ENCODE assay signal across 1 cellular context in the genomic region with DNA sequence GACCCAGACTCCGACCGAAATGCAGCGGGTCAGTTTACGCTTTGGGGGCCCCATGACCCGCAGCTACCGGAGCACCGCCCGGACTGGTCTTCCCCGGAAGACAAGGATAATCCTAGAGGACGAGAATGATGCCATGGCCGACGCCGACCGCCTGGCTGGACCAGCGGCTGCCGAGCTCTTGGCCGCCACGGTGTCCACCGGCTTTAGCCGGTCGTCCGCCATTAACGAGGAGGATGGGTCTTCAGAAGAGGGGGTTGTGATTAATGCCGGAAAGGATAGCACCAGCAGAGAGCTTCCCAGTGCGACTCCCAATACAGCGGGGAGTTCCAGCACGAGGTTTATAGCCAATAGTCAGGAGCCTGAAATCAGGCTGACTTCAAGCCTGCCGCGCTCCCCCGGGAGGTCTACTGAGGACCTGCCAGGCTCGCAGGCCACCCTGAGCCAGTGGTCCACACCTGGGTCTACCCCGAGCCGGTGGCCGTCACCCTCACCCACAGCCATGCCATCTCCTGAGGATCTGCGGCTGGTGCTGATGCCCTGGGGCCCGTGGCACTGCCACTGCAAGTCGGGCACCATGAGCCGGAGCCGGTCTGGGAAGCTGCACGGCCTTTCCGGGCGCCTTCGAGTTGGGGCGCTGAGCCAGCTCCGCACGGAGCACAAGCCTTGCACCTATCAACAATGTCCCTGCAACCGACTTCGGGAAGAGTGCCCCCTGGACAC.
TF ChIP-seq lines count a peak whose summit lies in the region.

No MANE protein-coding gene starts in this region.

TF ChIP-seq in endothelial cell of umbilical vein, 7 proteins besides CTCF, POLR2A, EP300 and RAD21:
- TF ChIP-seq JUN (IDR thresholded peaks at IDR 0.05; ENCODE audit: borderline replicate concordance, insufficient read depth, insufficient read length, low read depth) (no peak), POLR2AphosphoS5 (IDR thresholded peaks at IDR 0.05; ENCODE audit: insufficient read depth, low read depth, low read length) (peak; percentile 58), FOS (IDR thresholded peaks at IDR 0.05; ENCODE audit: borderline replicate concordance, insufficient read depth, low read length) (no peak), MAX (IDR thresholded peaks at IDR 0.05; ENCODE audit: insufficient read depth, insufficient read length) (peak; percentile 29)
TF ChIP-seq in endothelial cell of umbilical vein: peak in this region for 2.
